ENCODE assay signal across 9 cellular contexts in genomic region chr11:75873417-75874148, GRCh38. TPM values are rescaled to one million over a fixed set of nuclear protein-coding genes. Genes with fewer than 3 reads are reported as not detected.
DNase-seq lines count a peak whose midpoint lies in the region; ATAC-seq lines count a peak whose summit lies in the region.
"Had no signal": no experiment of that assay in that cellular context is flagged by ENCODE, and none has a peak within 500 bp of the region (broad histone marks: within the 10 kb centered on the region; RNA-seq: fewer than 3 reads in every experiment).

No MANE protein-coding gene starts in this region.

- ATAC-seq in HG02938 (IDR thresholded peaks at IDR 0.05; ENCODE audit: unreplicated experiment): peak; percentile 70
- ATAC-seq in stimulated activated naive CD8-positive, alpha-beta T cell treated with anti-CD3 and anti-CD28 coated beads, Interleukin-15, Interleukin-2, amounts not matched to agents 100 U/mL and 50 U/mL, for 24 hours: peak; percentile 70

- H3K4me1 Mint-ChIP-seq in activated CD4-positive, alpha-beta T cell treated with anti-CD3 and anti-CD28 coated beads, Interleukin-2, amount 10 ng/mL, durations not matched to agents 24 days and 14 days: peaks cover 16% of the 10 kb centered on the region

- no peak for DNase-seq in activated CD4-positive, alpha-beta T cell treated with anti-CD3 and anti-CD28 coated beads, Interleukin-2, amount 10 ng/mL, durations not matched to agents 24 days and 14 days
- DNase-seq in activated CD4-positive, alpha-beta T cell treated with anti-CD3 and anti-CD28 coated beads, Interleukin-2, amount 50 U/mL, for 4 hours: no peak
- DNase-seq in SK-MEL-5 (ENCODE audit: low read depth, low spot score) (peak; percentile 65), NCI-H526 (lab: John Stamatoyannopoulos, UW) (no peak), NCI-H226 (no peak), NCI-H1694 treated with DMSO at 0.1 percent for 48 hours (lab: John Stamatoyannopoulos, UW) (no peak)
- no peak for DNase-seq in stimulated activated naive CD8-positive, alpha-beta T cell treated with anti-CD3 and anti-CD28 coated beads, Interleukin-15, Interleukin-2, amounts not matched to agents 100 U/mL and 50 U/mL, for 24 hours
- DNase-seq: NCI-H1105 treated with DMSO at 0.1 percent for 48 hours had no signal

- in situ Hi-C loops in SK-MEL-5 (cut with HindIII; ENCODE audit: low pct_unique_long_range_greater_than_20kb, low sequenced_read_pairs): no loop called here

- no peaks in the 10 kb centered on the region for H3K27me3 Mint-ChIP-seq in activated CD4-positive, alpha-beta T cell treated with anti-CD3 and anti-CD28 coated beads, Interleukin-2, amount 10 ng/mL, durations not matched to agents 24 days and 14 days

- peak overlapping the region; percentile 48 for H3K27ac Mint-ChIP-seq in activated CD4-positive, alpha-beta T cell treated with anti-CD3 and anti-CD28 coated beads, Interleukin-2, amount 10 ng/mL, durations not matched to agents 24 days and 14 days

- no peaks in the 10 kb centered on the region for H3K9me3 Mint-ChIP-seq in activated CD4-positive, alpha-beta T cell treated with anti-CD3 and anti-CD28 coated beads, Interleukin-2, amount 10 ng/mL, durations not matched to agents 24 days and 14 days

- no peak overlapping the region for H3K4me3 Mint-ChIP-seq in activated CD4-positive, alpha-beta T cell treated with anti-CD3 and anti-CD28 coated beads, Interleukin-2, amount 10 ng/mL, durations not matched to agents 24 days and 14 days

- intact Hi-C loops in activated CD4-positive, alpha-beta T cell treated with anti-CD3 and anti-CD28 coated beads, Interleukin-2, amount 10 ng/mL, durations not matched to agents 24 days and 14 days (cut with micrococcal nuclease): no loop called here

- no peaks in the 10 kb centered on the region for H3K36me3 Mint-ChIP-seq in activated CD4-positive, alpha-beta T cell treated with anti-CD3 and anti-CD28 coated beads, Interleukin-2, amount 10 ng/mL, durations not matched to agents 24 days and 14 days (ENCODE audit: low read depth)

RNA-seq across cellular contexts. Expression of gene UVRAG, which starts 58.6 kb away (rescaled TPM):
- total RNA-seq in activated CD4-positive, alpha-beta T cell treated with anti-CD3 and anti-CD28 coated beads, Interleukin-2, amount 10 ng/mL, durations not matched to agents 24 days and 14 days: 18.2 and 19.2 TPM in 2 replicates
- 18.3 and 19.2 TPM in 2 replicates for total RNA-seq in SK-MEL-5 (2014; rRNA removed; shearing (Covaris generic))
- polyA plus RNA-seq in SK-MEL-5 (2015; cell fraction: cytosol; rRNA removed): 10.3 and 13.5 TPM in 2 replicates
- 11.4 and 20.8 TPM in 2 replicates for polyA plus RNA-seq in SK-MEL-5 (2015; cell fraction: nucleus; rRNA removed)
